8 cellular contexts compared by ENCODE assay signal in genomic region chr4:113761682-113762060, GRCh38. TPM values are rescaled to one million over a fixed set of nuclear protein-coding genes. Genes with fewer than 3 reads are reported as not detected.
A peak's percentile ranks its signal among the peaks of the same experiment; 100 is the strongest.
DNase-seq lines count a peak whose midpoint lies in the region; ATAC-seq and TF ChIP-seq lines count a peak whose summit lies in the region.

Gene CAMK2D (minus strand): TSS chr4:113761738. CDS start chr4:113761068, 670 bp downstream.

- POLR2A ChIA-PET in RWPE1 (lab: Yijun Ruan, JAX; ENCODE audit: low non-redundant PET) = no interaction called here

- H3K27ac Mint-ChIP-seq in neural progenitor cell = peak within 1 kb of the TSS; percentile 99

- H3K4me1 ChIP-seq in DOHH2 (ENCODE audit: control insufficient read depth, low read length) (peaks cover 29% of the 10 kb centered on the region), Karpas-422 (ENCODE audit: low read length) (peaks cover 40% of the 10 kb centered on the region), foreskin keratinocyte (peaks cover 14% of the 10 kb centered on the region), neural progenitor cell (peaks cover 6% of the 10 kb centered on the region)

- H3K4me1 Mint-ChIP-seq in neural progenitor cell = peaks cover 29% of the 10 kb centered on the region

- H3K36me3 Mint-ChIP-seq in neural progenitor cell = no peaks in the 10 kb centered on the region

- peaks cover 51% of the 10 kb centered on the region for H3K79me2 ChIP-seq in DOHH2 (ENCODE audit: control insufficient read depth, low read length)
- peaks cover 47% of the 10 kb centered on the region for H3K79me2 ChIP-seq in Karpas-422 (ENCODE audit: low read length)
- H3K79me2 ChIP-seq in neural progenitor cell (ENCODE audit: low read depth) = peaks cover 12% of the 10 kb centered on the region

- H3F3A ChIP-seq in DOHH2 (ENCODE audit: control insufficient read depth, insufficient read depth) (peaks cover 6% of the 10 kb centered on the region; the same call in 1 of the 2 replicates), neural progenitor cell (ENCODE audit: low read depth) (peaks cover 18% of the 10 kb centered on the region)

- H3K4me2 ChIP-seq in DOHH2 (ENCODE audit: low read length) = peak within 1 kb of the TSS; percentile 90
- H3K4me2 ChIP-seq in Karpas-422 (ENCODE audit: low read depth, low read length, poor library complexity, severe bottlenecking) = peak within 1 kb of the TSS; percentile 81
- peak within 1 kb of the TSS; percentile 86 for H3K4me2 ChIP-seq in neural progenitor cell

- H4K20me1 ChIP-seq in DOHH2 (ENCODE audit: control insufficient read depth, insufficient read depth, low read depth, low read length) (peaks cover 11% of the 10 kb centered on the region; the same call in 1 of the 2 replicates), Karpas-422 (ENCODE audit: insufficient read depth, low read depth, low read length) (no peaks in the 10 kb centered on the region), neural progenitor cell (ENCODE audit: low read depth) (no peaks in the 10 kb centered on the region)

- CTCF ChIA-PET in RWPE1 (lab: Yijun Ruan, JAX) = interaction anchor here (0.6 kb wide), 1 partner anchor 262 kb away, joined by 5 read pairs; no protein-coding TSS in a partner anchor

- TF ChIP-seq CTCF in DOHH2 (IDR thresholded peaks at IDR 0.05; ENCODE audit: low read depth, low read length, poor library complexity, severe bottlenecking) = peak; percentile 71
- TF ChIP-seq CTCF in RWPE1 (conservative IDR thresholded peaks at IDR 0.05; ENCODE audit: low read depth) = peak; percentile 51
- peak; percentile 83 for TF ChIP-seq CTCF in foreskin keratinocyte (conservative IDR thresholded peaks at IDR 0.05)
- TF ChIP-seq CTCF in neural progenitor cell (IDR thresholded peaks at IDR 0.05) = peak; percentile 56

- H3K27me3 ChIP-seq in DOHH2 (ENCODE audit: control insufficient read depth, low read length) (no peaks in the 10 kb centered on the region), Karpas-422 (ENCODE audit: low read length) (no peaks in the 10 kb centered on the region), foreskin keratinocyte (no peaks in the 10 kb centered on the region), neural progenitor cell (peaks cover 4% of the 10 kb centered on the region)

- H3K27ac ChIP-seq in DOHH2 (ENCODE audit: low read depth, low read length) (peak within 1 kb of the TSS; percentile 98), Karpas-422 (ENCODE audit: low read length) (peak within 1 kb of the TSS; percentile 98), RWPE1 (peak within 1 kb of the TSS; percentile 100), foreskin keratinocyte (peak within 1 kb of the TSS; percentile 89), neural progenitor cell (peak within 1 kb of the TSS; percentile 93)

- DNase-seq in Karpas-422 = peak; percentile 92
- peak; percentile 67 for DNase-seq in RWPE1 (ENCODE audit: low spot score)
- DNase-seq in activated naive CD4-positive, alpha-beta T cell (lab: John Stamatoyannopoulos, UW) = peak; percentile 63 to 79 (median 66)
- peak; percentile 82 to 85 for DNase-seq in foreskin keratinocyte
- DNase-seq in neural progenitor cell (ENCODE audit: low spot score) = peak; percentile 88
- peak; percentile 72 for DNase-seq in stromal cell of bone marrow (ENCODE audit: low read depth)

- H3K9me2 ChIP-seq in DOHH2 (replicated peaks; ENCODE audit: control insufficient read depth, low read length) (no peaks in the 10 kb centered on the region), Karpas-422 (replicated peaks; ENCODE audit: insufficient read depth, low read length) (no peaks in the 10 kb centered on the region)

- ATAC-seq in GM21825 (IDR thresholded peaks at IDR 0.05; ENCODE audit: unreplicated experiment) (peak; percentile 48), foreskin keratinocyte (peak; percentile 56)

- H3K9me3 ChIP-seq in DOHH2 (ENCODE audit: control insufficient read depth, insufficient read depth, low read length) (no peaks in the 10 kb centered on the region), Karpas-422 (ENCODE audit: low read length) (no peaks in the 10 kb centered on the region), neural progenitor cell (ENCODE audit: low read depth) (no peaks in the 10 kb centered on the region)

- H2AFZ ChIP-seq in Karpas-422 (ENCODE audit: low read length) (no peak within 1 kb of the TSS; the same call in 1 of the 2 replicates), neural progenitor cell (replicated peaks) (peak within 1 kb of the TSS; percentile 90)

- H3K9me3 Mint-ChIP-seq in neural progenitor cell = no peaks in the 10 kb centered on the region

- peak within 1 kb of the TSS; percentile 96 for H3K4me3 Mint-ChIP-seq in neural progenitor cell

- H3K27me3 Mint-ChIP-seq in neural progenitor cell (ENCODE audit: insufficient read depth, low read depth) = peaks cover 11% of the 10 kb centered on the region

- H3K9ac ChIP-seq in Karpas-422 (ENCODE audit: low read length) (peak within 1 kb of the TSS; percentile 78), neural progenitor cell (peak within 1 kb of the TSS; percentile 71)

- H3K4me3 ChIP-seq in DOHH2 (ENCODE audit: low read length) = peak within 1 kb of the TSS; percentile 94
- peak within 1 kb of the TSS; percentile 69 for H3K4me3 ChIP-seq in Karpas-422 (ENCODE audit: low read length)
- H3K4me3 ChIP-seq in neural progenitor cell = peak within 1 kb of the TSS; percentile 77

- H3K36me3 ChIP-seq in DOHH2 (ENCODE audit: control insufficient read depth, low read length) (peaks cover 44% of the 10 kb centered on the region), Karpas-422 (ENCODE audit: insufficient read depth, low read length) (peaks cover 21% of the 10 kb centered on the region), neural progenitor cell (no peaks in the 10 kb centered on the region)

RNA-seq across cellular contexts. Expression of gene CAMK2D, which starts in this region (rescaled TPM):
- 114 and 165 TPM in 2 replicates for total RNA-seq in Karpas-422 (2014; rRNA removed; shearing (Covaris generic); ENCODE audit: low replicate concordance)
- 20.4 and 22.9 TPM in 2 replicates for total RNA-seq in foreskin keratinocyte
- 4.4 and 4.8 TPM in 2 replicates for polyA plus RNA-seq in foreskin keratinocyte
- total RNA-seq in neural progenitor cell (ENCODE audit: low replicate concordance) = 21.0 and 33.2 TPM in 2 replicates

Comparison
In these comparisons a context has a peak if more than half of its experiments do, and no peak if none do; other contexts are left out.
1. Peak in every context shown above with its lines: DNase-seq, ATAC-seq, H3K4me3 ChIP-seq and H3K27ac ChIP-seq.